6 cellular contexts compared by ENCODE assay signal in the genomic region with DNA sequence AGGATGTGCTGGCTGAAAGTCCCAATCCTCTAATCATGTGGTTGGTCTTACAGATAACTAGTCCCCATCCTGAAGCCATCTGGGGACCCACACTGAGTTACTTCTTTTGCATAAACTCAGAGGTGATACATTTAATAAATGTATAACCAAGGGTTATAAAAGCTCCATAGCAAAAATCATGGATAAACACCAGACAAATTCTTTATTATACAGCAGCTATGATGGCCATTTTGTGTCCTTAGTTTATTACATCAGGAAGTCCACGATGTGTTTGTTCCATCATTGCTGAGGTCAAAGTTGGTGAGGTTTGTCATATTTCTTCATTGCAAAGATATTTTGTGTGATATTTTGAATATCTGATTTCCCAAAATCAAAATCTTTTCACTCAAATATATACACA.
"Had no signal": no experiment of that assay in that cellular context is flagged by ENCODE, and none has a peak within 500 bp of the region (broad histone marks: within the 10 kb centered on the region; RNA-seq: fewer than 3 reads in every experiment).

No MANE protein-coding gene starts in this region.

- H2AFZ ChIP-seq: GM23248 had no signal

- DNase-seq: GM23248, GOT3, H7, HCEC 1CT, IMR-90 had no signal

- H3K4me3 ChIP-seq: GM23248 had no signal

- H3K27ac ChIP-seq: GM23248 had no signal

- H3K9ac ChIP-seq: GM23248 had no signal

- FAIRE-seq: HTR-8/SVneo had no signal
